Comparison of ENCODE assay signal across 13 cellular contexts in the genomic region with DNA sequence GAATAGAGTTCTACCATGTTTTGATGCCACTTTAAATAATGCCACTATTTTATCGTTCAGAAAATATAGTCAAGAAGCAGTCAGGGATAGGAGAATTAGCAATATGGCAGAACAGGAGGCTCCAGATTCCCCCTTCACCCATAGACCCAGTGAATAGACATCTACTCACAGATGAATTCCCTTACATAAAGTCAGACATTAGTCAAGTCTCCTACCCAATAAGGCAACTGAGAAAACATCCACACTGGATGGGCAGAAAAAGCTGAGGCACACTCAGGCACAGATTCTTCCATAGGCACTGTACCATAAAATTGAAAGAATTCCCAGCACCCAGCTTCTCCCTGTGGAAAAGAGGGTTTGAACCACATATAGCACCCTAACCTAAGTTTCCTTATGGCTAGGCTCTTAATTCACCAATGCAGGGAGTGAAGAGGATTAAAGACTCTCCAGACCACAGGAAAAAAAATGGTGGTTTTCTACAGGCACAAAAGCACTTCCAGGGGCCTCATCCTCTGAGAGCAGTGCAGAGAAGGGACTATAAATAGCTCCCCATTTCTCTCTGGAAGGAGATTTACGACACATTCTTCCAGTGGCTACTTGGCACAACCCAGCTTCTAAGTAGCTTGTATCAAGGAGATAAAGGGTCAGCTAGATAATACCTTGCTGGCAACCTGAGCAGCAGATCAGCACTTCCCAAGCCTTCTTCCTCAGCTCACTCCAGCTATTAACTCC.
A peak's percentile ranks its signal among the peaks of the same experiment; 100 is the strongest.
DNase-seq lines count a peak whose midpoint lies in the region; ATAC-seq and TF ChIP-seq lines count a peak whose summit lies in the region.
"Had no signal": no experiment of that assay in that cellular context is flagged by ENCODE, and none has a peak within 500 bp of the region (broad histone marks: within the 10 kb centered on the region; RNA-seq: fewer than 3 reads in every experiment).

No MANE protein-coding gene starts in this region.

- in situ Hi-C loops in ACHN (cut with HindIII; ENCODE audit: low pct_ligation_motif_present, low pct_unique_long_range_greater_than_20kb, low sequenced_read_pairs) (no loop called here), gastrocnemius medialis (cut with MboI; ENCODE audit: low sequenced_read_pairs in 4 of 4) (no loop called here)

- no peak for TF ChIP-seq CTCF in gastrocnemius medialis (IDR thresholded peaks at IDR 0.05 in 4 of 5, conservative IDR thresholded peaks at IDR 0.05 in 1 of 5)

- no peak overlapping the region for H3K4me3 ChIP-seq in gastrocnemius medialis
- H3K4me3 ChIP-seq: esophagus squamous epithelium, Peyer's patch had no signal

- H3K9me3 ChIP-seq in gastrocnemius medialis = no peaks in the 10 kb centered on the region
- H3K9me3 ChIP-seq: Peyer's patch had no signal

- peak; percentile 30 for DNase-seq in ACHN
- DNase-seq in HS-5 (ENCODE audit: low read depth) = peak; percentile 19
- DNase-seq in amniotic epithelial cell (ENCODE audit: low read depth) = peak; percentile 64
- peak; percentile 24 for DNase-seq in iris pigment epithelial cell (ENCODE audit: low read depth)
- DNase-seq in NCI-H69 (lab: John Stamatoyannopoulos, UW) = no peak
- DNase-seq in cerebellum (ENCODE audit: low spot score) = no peak
- DNase-seq in gastrocnemius medialis = no peak
- DNase-seq: activated T-cell treated with anti-CD3 and anti-CD28 coated beads, Interleukin-2, amount 50 U/mL, for 1 hour; esophagus squamous epithelium; NCI-H2029; Peyer's patch; stimulated activated CD4-positive, alpha-beta T cell treated with anti-CD3 and anti-CD28 coated beads, Interleukin-15, amount 100 ng/mL, for 24 hours had no signal

- no peaks in the 10 kb centered on the region for H3K36me3 ChIP-seq in gastrocnemius medialis
- H3K36me3 ChIP-seq: esophagus squamous epithelium, Peyer's patch had no signal

- H3K27ac ChIP-seq in gastrocnemius medialis = no peak overlapping the region
- H3K27ac ChIP-seq: esophagus squamous epithelium, Peyer's patch had no signal

- no peak for TF ChIP-seq POLR2A in gastrocnemius medialis (IDR thresholded peaks at IDR 0.05)

- no peaks in the 10 kb centered on the region for H3K4me1 ChIP-seq in gastrocnemius medialis
- H3K4me1 ChIP-seq: Peyer's patch had no signal

- no peaks in the 10 kb centered on the region for H3K27me3 ChIP-seq in gastrocnemius medialis
- H3K27me3 ChIP-seq: esophagus squamous epithelium, Peyer's patch had no signal

- intact Hi-C loops in gastrocnemius medialis (cut with DNase I; ENCODE audit: low total_unique reads) = no loop called here

- ATAC-seq in gastrocnemius medialis (no peak), GM18520 (IDR thresholded peaks at IDR 0.05; ENCODE audit: unreplicated experiment) (no peak)

Comparison
In these comparisons a context has a peak if more than half of its experiments do, and no peak if none do; other contexts are left out.
1. DNase-seq: peak in ACHN (single experiment), HS-5 (single experiment), amniotic epithelial cell (single experiment) and iris pigment epithelial cell (single experiment); none in NCI-H69 (single experiment), cerebellum (single experiment) and gastrocnemius medialis (0 of 2).